ENCODE assay signal across 11 cellular contexts in the genomic region with DNA sequence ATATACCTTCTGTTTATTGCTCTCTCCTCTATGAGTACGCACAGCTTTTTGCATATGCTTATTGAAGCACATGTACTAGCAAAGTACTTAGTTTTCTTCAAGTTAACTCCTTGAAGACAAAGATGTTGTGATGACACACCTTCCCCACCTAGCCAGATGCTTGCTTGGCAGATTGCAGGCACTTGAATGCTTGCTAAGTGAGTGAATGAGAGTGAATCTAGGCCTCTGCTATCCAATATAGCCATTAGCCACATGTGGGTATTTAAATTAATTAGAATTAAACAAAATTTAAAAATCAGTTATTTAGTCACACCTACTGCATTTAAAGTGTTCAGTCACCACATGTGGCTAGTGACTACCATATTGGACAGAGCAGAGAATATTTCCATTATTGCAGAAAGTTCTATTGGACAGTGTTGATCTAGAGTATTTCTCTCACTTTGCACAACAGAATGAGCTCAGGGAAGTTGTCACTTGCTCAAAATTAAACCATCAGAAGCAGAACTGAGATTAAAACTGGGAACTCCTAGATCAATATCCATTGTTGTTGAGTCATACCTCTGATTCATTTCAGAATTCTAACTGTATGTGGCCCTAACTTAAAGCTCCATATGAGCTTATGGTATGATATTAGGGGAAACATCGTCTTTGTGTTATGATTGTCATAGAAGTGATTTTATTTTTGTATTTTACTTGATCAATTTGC. TPM values are rescaled to one million over a fixed set of nuclear protein-coding genes. Genes with fewer than 3 reads are reported as not detected.
DNase-seq lines count a peak whose midpoint lies in the region; ATAC-seq and TF ChIP-seq lines count a peak whose summit lies in the region.
"Had no signal": no experiment of that assay in that cellular context is flagged by ENCODE, and none has a peak within 500 bp of the region (broad histone marks: within the 10 kb centered on the region; RNA-seq: fewer than 3 reads in every experiment).

No MANE protein-coding gene starts in this region.

- H3K36me3 Mint-ChIP-seq in stimulated activated memory B cell treated with anti-CD40 and anti-IgM and Interleukin-4, amounts not matched to agents 10 μg/mL and 1 μg/mL and 100 μg/mL, for 72 hours = no peaks in the 10 kb centered on the region
- no peaks in the 10 kb centered on the region for H3K36me3 Mint-ChIP-seq in CD4-positive, alpha-beta T cell (ENCODE audit: low read depth)

- intact Hi-C loops in CD4-positive, alpha-beta T cell (cut with DNase I, micrococcal nuclease) = loop anchor here in 1 of 2 experiments (10.0 kb wide), 1 partner anchor 323 kb away; a partner anchor contains a TSS
- intact Hi-C loops in tibial artery (cut with DNase I; ENCODE audit: low total_unique reads) = no loop called here

- no peaks in the 10 kb centered on the region for H3K4me1 ChIP-seq in tibial artery

- H3K27me3 Mint-ChIP-seq in stimulated activated memory B cell treated with anti-CD40 and anti-IgM and Interleukin-4, amounts not matched to agents 10 μg/mL and 1 μg/mL and 100 μg/mL, for 72 hours = no peaks in the 10 kb centered on the region
- no peaks in the 10 kb centered on the region for H3K27me3 Mint-ChIP-seq in CD4-positive, alpha-beta T cell

- no peak for DNase-seq in activated CD4-positive, CD25-positive, alpha-beta regulatory T cell treated with anti-CD3 and anti-CD28 coated beads, Interleukin-2, amount 50 U/mL, for 72 hours
- DNase-seq in CD4-positive, alpha-beta T cell = no peak
- DNase-seq in tibial artery = no peak
- DNase-seq in cortex of kidney (lab: John Stamatoyannopoulos, UW) = no peak
- DNase-seq: activated effector memory CD4-positive, alpha-beta T cell treated with anti-CD3 and anti-CD28 coated beads, Interleukin-2, amount 50 U/mL, for 16 hours had no signal

- no peak overlapping the region for H3K27ac Mint-ChIP-seq in stimulated activated memory B cell treated with anti-CD40 and anti-IgM and Interleukin-4, amounts not matched to agents 10 μg/mL and 1 μg/mL and 100 μg/mL, for 72 hours
- H3K27ac Mint-ChIP-seq in CD4-positive, alpha-beta T cell = no peak overlapping the region

- no peaks in the 10 kb centered on the region for H3K9me3 Mint-ChIP-seq in stimulated activated memory B cell treated with anti-CD40 and anti-IgM and Interleukin-4, amounts not matched to agents 10 μg/mL and 1 μg/mL and 100 μg/mL, for 72 hours
- H3K9me3 Mint-ChIP-seq in CD4-positive, alpha-beta T cell = peaks cover 2% of the 10 kb centered on the region

- peak; percentile 64 to 81 for ATAC-seq in activated CD4-positive, CD25-positive, alpha-beta regulatory T cell treated with anti-CD3 and anti-CD28 coated beads, Interleukin-2, amount 50 U/mL, for 24 hours
- ATAC-seq in HG02642 (IDR thresholded peaks at IDR 0.05; ENCODE audit: poor library complexity, unreplicated experiment) = peak; percentile 93
- ATAC-seq in HG03575 (IDR thresholded peaks at IDR 0.05; ENCODE audit: extremely low read depth, insufficient number of reproducible peaks, low FRiP score, unreplicated experiment) = peak; percentile 93
- ATAC-seq in stimulated activated memory B cell treated with anti-CD40 and anti-IgM and Interleukin-4, amounts not matched to agents 10 μg/mL and 1 μg/mL and 100 μg/mL, for 72 hours = peak; percentile 97
- no peak for ATAC-seq in CD4-positive, alpha-beta T cell (ENCODE audit: poor library complexity)

- H3K4me1 Mint-ChIP-seq in stimulated activated memory B cell treated with anti-CD40 and anti-IgM and Interleukin-4, amounts not matched to agents 10 μg/mL and 1 μg/mL and 100 μg/mL, for 72 hours = peaks cover 4% of the 10 kb centered on the region
- no peaks in the 10 kb centered on the region for H3K4me1 Mint-ChIP-seq in CD4-positive, alpha-beta T cell (ENCODE audit: low read depth)

- no peaks in the 10 kb centered on the region for H3K36me3 ChIP-seq in tibial artery

- H3K27ac ChIP-seq in CD4-positive, alpha-beta T cell (ENCODE audit: low read depth, low read length) = no peak overlapping the region
- H3K27ac ChIP-seq in tibial artery = no peak overlapping the region
- H3K27ac ChIP-seq: SK-N-MC, skin epidermis had no signal

- CTCF ChIA-PET in CD4-positive, alpha-beta T cell (lab: Charles Lee) = interaction anchor here (4.0 kb wide), 1 partner anchor 8 kb away, joined by 14 read pairs; a partner anchor contains a TSS

- POLR2A ChIA-PET in CD4-positive, alpha-beta T cell (lab: Charles Lee) = interaction anchor here (0.7 kb wide), 1 partner anchor 9 kb away, joined by 3 read pairs; a partner anchor contains a TSS

- TF ChIP-seq CTCF in CD4-positive, alpha-beta T cell (IDR thresholded peaks at IDR 0.05) = no peak
- no peak for TF ChIP-seq CTCF in tibial artery (IDR thresholded peaks at IDR 0.05)

- no peaks in the 10 kb centered on the region for H3K9me3 ChIP-seq in CD4-positive, alpha-beta T cell (ENCODE audit: control insufficient read depth, low read length)
- no peaks in the 10 kb centered on the region for H3K9me3 ChIP-seq in tibial artery

- no peaks in the 10 kb centered on the region for H3K27me3 ChIP-seq in CD4-positive, alpha-beta T cell (ENCODE audit: control insufficient read depth, insufficient read depth, low read length)
- no peaks in the 10 kb centered on the region for H3K27me3 ChIP-seq in tibial artery

- no peak overlapping the region for H3K4me3 Mint-ChIP-seq in stimulated activated memory B cell treated with anti-CD40 and anti-IgM and Interleukin-4, amounts not matched to agents 10 μg/mL and 1 μg/mL and 100 μg/mL, for 72 hours
- H3K4me3 Mint-ChIP-seq in CD4-positive, alpha-beta T cell = no peak overlapping the region

- no peak overlapping the region for H3K4me3 ChIP-seq in tibial artery
- H3K4me3 ChIP-seq: SK-N-MC, skin epidermis had no signal

RNA-seq across cellular contexts. Expression of a gene that starts 8.6 kb away (rescaled TPM):
- 10 to 100 TPM; 11.6 to 12.2 TPM for total RNA-seq in CD4-positive, alpha-beta T cell
